12 cellular contexts compared by ENCODE assay signal in genomic region chr1:9388628-9389184, GRCh38.
DNase-seq lines count a peak whose midpoint lies in the region; ATAC-seq, FAIRE-seq and TF ChIP-seq lines count a peak whose summit lies in the region.
"Had no signal": no experiment of that assay in that cellular context is flagged by ENCODE, and none has a peak within 500 bp of the region (broad histone marks: within the 10 kb centered on the region; RNA-seq: fewer than 3 reads in every experiment).

No MANE protein-coding gene starts in this region.

- H3K9ac ChIP-seq in HUES6 (ENCODE audit: low read length), result peak overlapping the region; percentile 43
- H3K9ac ChIP-seq in GM12878 (ENCODE audit: control insufficient read depth, insufficient read depth, low read length), result no peak overlapping the region
- no peak overlapping the region for H3K9ac ChIP-seq in mesendoderm (ENCODE audit: low read length)

- H2BK5ac ChIP-seq in mesendoderm (ENCODE audit: low read length), result no peak overlapping the region

- DNase-seq in ACHN (peak; percentile 22), GM12878 (ENCODE audit: low read depth, low spot score) (no peak), mesendoderm (peak; percentile 55), occipital lobe (lab: John Stamatoyannopoulos, UW) (no peak)
- DNase-seq: effector memory CD4-positive, alpha-beta T cell had no signal

- H3K36me3 ChIP-seq in HUES6 (ENCODE audit: control insufficient read depth, insufficient read depth, low read length), result no peaks in the 10 kb centered on the region
- H3K36me3 ChIP-seq in GM12878 (ENCODE audit: control insufficient read depth in 2 of 2, insufficient read depth in 2 of 2, low read length in 1 of 2), result no peaks in the 10 kb centered on the region
- no peaks in the 10 kb centered on the region for H3K36me3 ChIP-seq in mesendoderm (ENCODE audit: control insufficient read depth, insufficient read depth, low read length)

- no peak for TF ChIP-seq RAD21 in GM12878 (IDR thresholded peaks at IDR 0.05; ENCODE audit: insufficient read depth, low read depth, low read length)

- no peaks in the 10 kb centered on the region for H3K27me3 ChIP-seq in HUES6 (ENCODE audit: control insufficient read depth, insufficient read depth, low read length)
- H3K27me3 ChIP-seq in GM12878 (replicated peaks in 1 of 2; ENCODE audit: control insufficient read depth in 2 of 2, insufficient read depth in 2 of 2, low read length in 1 of 2), result no peaks in the 10 kb centered on the region; a peak in 1 of 4 replicates
- no peaks in the 10 kb centered on the region for H3K27me3 ChIP-seq in mesendoderm (ENCODE audit: insufficient read depth, low read length, poor library complexity)

- 21% methylated on average over 8 of the region's 8 CpGs for WGBS in GM12878 (ENCODE audit: insufficient coverage, insufficient replicate concordance, low lambda C conversion rate, missing lambda C conversion rate)
- no CpG with 5 or more reads among the region's 8 CpGs for WGBS in mesendoderm (ENCODE audit: extremely low coverage, insufficient coverage, low lambda C conversion rate)

- peaks cover 15% of the 10 kb centered on the region; the same call in 1 of the 2 replicates for H3K4me1 ChIP-seq in HUES6 (ENCODE audit: control insufficient read depth, insufficient read depth, low read length)
- H3K4me1 ChIP-seq in GM12878 (ENCODE audit: control insufficient read depth, insufficient read depth, low read length), result peaks cover 4% of the 10 kb centered on the region; the same call in 1 of the 2 replicates
- H3K4me1 ChIP-seq in mesendoderm (ENCODE audit: control insufficient read depth, low read depth, low read length), result no peaks in the 10 kb centered on the region

- POLR2A ChIA-PET in GM12878 (lab: Charles Lee), result no interaction called here

- no peak overlapping the region for H3K4ac ChIP-seq in mesendoderm (ENCODE audit: low read depth, low read length)

- H4K5ac ChIP-seq in mesendoderm (ENCODE audit: low read length), result no peak overlapping the region

- H3K4me3 ChIP-seq in HUES6 (ENCODE audit: low read depth, low read length), result no peak overlapping the region
- no peak overlapping the region for H3K4me3 ChIP-seq in GM12878
- no peak overlapping the region for H3K4me3 ChIP-seq in mesendoderm (ENCODE audit: low read length)

- no peak overlapping the region for H3K23ac ChIP-seq in mesendoderm (ENCODE audit: low read length)

- peak overlapping the region; percentile 2 for H3K18ac ChIP-seq in mesendoderm (ENCODE audit: low read length)

- H3K4me2 ChIP-seq in GM12878 (ENCODE audit: control insufficient read depth, insufficient read depth) (no peak overlapping the region), mesendoderm (ENCODE audit: low read length) (no peak overlapping the region)

- CTCF ChIA-PET in GM12878 (lab: Yijun Ruan, JAX), result interaction anchor here (1.3 kb wide), 1 partner anchor 11 kb away, joined by 3 read pairs; no protein-coding TSS in a partner anchor

- no peaks in the 10 kb centered on the region for H3K79me1 ChIP-seq in mesendoderm (ENCODE audit: low read length)

- no peak for TF ChIP-seq EP300 in GM12878 (IDR thresholded peaks at IDR 0.05; ENCODE audit: borderline replicate concordance in 1 of 2, control insufficient read depth in 1 of 2, low read depth in 2 of 2, low read length in 2 of 2)

- in situ Hi-C loops in ACHN (cut with HindIII; ENCODE audit: low pct_ligation_motif_present, low pct_unique_long_range_greater_than_20kb, low sequenced_read_pairs) (no loop called here), GM12878 (cut with MboI) (no loop called here)

- no peaks in the 10 kb centered on the region for H3K9me3 ChIP-seq in HUES6 (ENCODE audit: control insufficient read depth, insufficient read depth, low read depth, low read length)
- no peaks in the 10 kb centered on the region for H3K9me3 ChIP-seq in GM12878 (replicated peaks; ENCODE audit: control insufficient read depth, insufficient read depth, low read length)

- TF ChIP-seq CTCF in GM12878 (IDR thresholded peaks at IDR 0.05 in 2 of 3, conservative IDR thresholded peaks at IDR 0.05 in 1 of 3; ENCODE audit: control insufficient read depth in 2 of 3, extremely low read depth in 1 of 3, insufficient read depth in 1 of 3, low read depth in 3 of 3, low read length in 3 of 3), result no peak

- H4K8ac ChIP-seq in mesendoderm (ENCODE audit: low read depth, low read length), result no peak overlapping the region

- H2AK5ac ChIP-seq in mesendoderm (ENCODE audit: low read length), result no peak overlapping the region

- no peak for FAIRE-seq in GM12878 (lab: Jason Lieb, UNC)
- FAIRE-seq: GM12891, keratinocyte had no signal

- no TSS peak for BruUV-seq in GM12878 (replicated peaks; lab: Mats Ljungman, UMichigan)

- H3K79me2 ChIP-seq in GM12878 (ENCODE audit: control insufficient read depth, insufficient read depth, low read length), result no peaks in the 10 kb centered on the region
- no peaks in the 10 kb centered on the region for H3K79me2 ChIP-seq in mesendoderm (ENCODE audit: control insufficient read depth, insufficient read depth, low read length)

- SMC1A ChIA-PET in GM12878 (lab: Charles Lee; ENCODE audit: uncharacterized antibody, unreplicated experiment), result interaction anchor here (0.6 to 0.9 kb wide), 2 partner anchors 24 to 67 kb away, joined by 3 read pairs; no protein-coding TSS in a partner anchor

- ATAC-seq in GM12878 (peak; percentile 23; the same call in 1 of the 3 replicates), HG02852 (IDR thresholded peaks at IDR 0.05; ENCODE audit: unreplicated experiment) (no peak), GM18858 (IDR thresholded peaks at IDR 0.05; ENCODE audit: unreplicated experiment) (no peak), GM21526 (IDR thresholded peaks at IDR 0.05; ENCODE audit: low FRiP score, unreplicated experiment) (no peak)

- no peak overlapping the region for H2BK120ac ChIP-seq in mesendoderm (ENCODE audit: low read depth, low read length)

- intact Hi-C loops in GM12878 (cut with micrococcal nuclease; ENCODE audit: unreplicated experiment), result no loop called here

- H3K56ac ChIP-seq in mesendoderm (ENCODE audit: low read length), result peak overlapping the region; percentile 34

- no peaks in the 10 kb centered on the region for H4K20me1 ChIP-seq in GM12878 (ENCODE audit: control insufficient read depth, insufficient read depth)

- no peak overlapping the region for H2BK15ac ChIP-seq in mesendoderm (replicated peaks; ENCODE audit: low read depth)

- TF ChIP-seq POLR2A in GM12878 (IDR thresholded peaks at IDR 0.05; ENCODE audit: low read depth, low read length), result no peak

- no peak overlapping the region; the same call in 1 of the 2 replicates for H3K27ac ChIP-seq in HUES6 (ENCODE audit: low read depth, low read length)
- no peak overlapping the region for H3K27ac ChIP-seq in GM12878 (ENCODE audit: control insufficient read depth, insufficient read depth)
- no peak overlapping the region for H3K27ac ChIP-seq in mesendoderm (ENCODE audit: low read depth, low read length)
- H3K27ac ChIP-seq: VCaP had no signal

- RAD21 ChIA-PET in GM12878 (lab: Charles Lee; ENCODE audit: unreplicated experiment), result no interaction called here

- no peak overlapping the region for H2AFZ ChIP-seq in GM12878 (ENCODE audit: control insufficient read depth, low read depth, low read length)

TF ChIP-seq in GM12878, 131 proteins besides CTCF, POLR2A, EP300 and RAD21:
- no peak for TF ChIP-seq TCF3 (IDR thresholded peaks at IDR 0.05; ENCODE audit: borderline replicate concordance, insufficient read depth, low read depth, low read length)
- TF ChIP-seq, protein P1, sequence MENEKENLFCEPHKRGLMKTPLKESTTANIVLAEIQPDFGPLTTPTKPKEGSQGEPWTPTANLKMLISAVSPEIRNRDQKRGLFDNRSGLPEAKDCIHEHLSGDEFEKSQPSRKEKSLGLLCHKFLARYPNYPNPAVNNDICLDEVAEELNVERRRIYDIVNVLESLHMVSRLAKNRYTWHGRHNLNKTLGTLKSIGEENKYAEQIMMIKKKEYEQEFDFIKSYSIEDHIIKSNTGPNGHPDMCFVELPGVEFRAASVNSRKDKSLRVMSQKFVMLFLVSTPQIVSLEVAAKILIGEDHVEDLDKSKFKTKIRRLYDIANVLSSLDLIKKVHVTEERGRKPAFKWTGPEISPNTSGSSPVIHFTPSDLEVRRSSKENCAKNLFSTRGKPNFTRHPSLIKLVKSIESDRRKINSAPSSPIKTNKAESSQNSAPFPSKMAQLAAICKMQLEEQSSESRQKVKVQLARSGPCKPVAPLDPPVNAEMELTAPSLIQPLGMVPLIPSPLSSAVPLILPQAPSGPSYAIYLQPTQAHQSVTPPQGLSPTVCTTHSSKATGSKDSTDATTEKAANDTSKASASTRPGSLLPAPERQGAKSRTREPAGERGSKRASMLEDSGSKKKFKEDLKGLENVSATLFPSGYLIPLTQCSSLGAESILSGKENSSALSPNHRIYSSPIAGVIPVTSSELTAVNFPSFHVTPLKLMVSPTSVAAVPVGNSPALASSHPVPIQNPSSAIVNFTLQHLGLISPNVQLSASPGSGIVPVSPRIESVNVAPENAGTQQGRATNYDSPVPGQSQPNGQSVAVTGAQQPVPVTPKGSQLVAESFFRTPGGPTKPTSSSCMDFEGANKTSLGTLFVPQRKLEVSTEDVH (IDR thresholded peaks at IDR 0.05; ENCODE audit: low read depth, partially characterized antibody), result no peak
- TF ChIP-seq ZSCAN29 (IDR thresholded peaks at IDR 0.05), result no peak
- no peak for TF ChIP-seq BACH1 (IDR thresholded peaks at IDR 0.05; ENCODE audit: borderline replicate concordance)
- TF ChIP-seq ASH2L (IDR thresholded peaks at IDR 0.05; ENCODE audit: borderline replicate concordance, low read depth), result no peak
- TF ChIP-seq JUNB (IDR thresholded peaks at IDR 0.05), result no peak
- TF ChIP-seq, protein P2, sequence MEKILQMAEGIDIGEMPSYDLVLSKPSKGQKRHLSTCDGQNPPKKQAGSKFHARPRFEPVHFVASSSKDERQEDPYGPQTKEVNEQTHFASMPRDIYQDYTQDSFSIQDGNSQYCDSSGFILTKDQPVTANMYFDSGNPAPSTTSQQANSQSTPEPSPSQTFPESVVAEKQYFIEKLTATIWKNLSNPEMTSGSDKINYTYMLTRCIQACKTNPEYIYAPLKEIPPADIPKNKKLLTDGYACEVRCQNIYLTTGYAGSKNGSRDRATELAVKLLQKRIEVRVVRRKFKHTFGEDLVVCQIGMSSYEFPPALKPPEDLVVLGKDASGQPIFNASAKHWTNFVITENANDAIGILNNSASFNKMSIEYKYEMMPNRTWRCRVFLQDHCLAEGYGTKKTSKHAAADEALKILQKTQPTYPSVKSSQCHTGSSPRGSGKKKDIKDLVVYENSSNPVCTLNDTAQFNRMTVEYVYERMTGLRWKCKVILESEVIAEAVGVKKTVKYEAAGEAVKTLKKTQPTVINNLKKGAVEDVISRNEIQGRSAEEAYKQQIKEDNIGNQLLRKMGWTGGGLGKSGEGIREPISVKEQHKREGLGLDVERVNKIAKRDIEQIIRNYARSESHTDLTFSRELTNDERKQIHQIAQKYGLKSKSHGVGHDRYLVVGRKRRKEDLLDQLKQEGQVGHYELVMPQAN (conservative IDR thresholded peaks at IDR 0.05), result no peak
- TF ChIP-seq CREB1 (IDR thresholded peaks at IDR 0.05; ENCODE audit: low read depth), result no peak

Comparison
In these comparisons a context has a peak if more than half of its experiments do, and no peak if none do; other contexts are left out.
1. DNase-seq: peak in ACHN (single experiment) and mesendoderm (single experiment); none in GM12878 (single experiment) and occipital lobe (single experiment).